7 cellular contexts compared by ENCODE assay signal in genomic region chr6:155224031-155224451, GRCh38. TPM values are rescaled to one million over a fixed set of nuclear protein-coding genes. Genes with fewer than 3 reads are reported as not detected.
DNase-seq lines count a peak whose midpoint lies in the region; ATAC-seq, FAIRE-seq and TF ChIP-seq lines count a peak whose summit lies in the region.

No MANE protein-coding gene starts in this region.

- H4K91ac ChIP-seq in H9 (ENCODE audit: insufficient read length, low read depth, low read length), result no peak overlapping the region

- H4K5ac ChIP-seq in H9 (ENCODE audit: insufficient read length, low read depth, low read length), result no peak overlapping the region

- H4K20me1 ChIP-seq in H9 (ENCODE audit: control insufficient read depth, insufficient read depth, insufficient read length), result no peaks in the 10 kb centered on the region

- no peak overlapping the region for H3K18ac ChIP-seq in H9 (ENCODE audit: insufficient read length, low read depth, low read length)

- H3K27me3 Mint-ChIP-seq in H9 (ENCODE audit: low read depth), result no peaks in the 10 kb centered on the region

- H3K4me2 ChIP-seq in H9 (ENCODE audit: insufficient read depth, insufficient read length, low read length), result no peak overlapping the region

- no peak overlapping the region for H3K9ac ChIP-seq in H9 (ENCODE audit: extremely low read depth, insufficient read length, low read length)

- no peak overlapping the region for H2BK15ac ChIP-seq in H9 (ENCODE audit: low read depth, low read length)

- H2AFZ ChIP-seq in H9 (ENCODE audit: low read length), result no peak overlapping the region

- H2BK120ac ChIP-seq in H9 (ENCODE audit: low read depth, low read length, poor library complexity, severe bottlenecking), result no peak overlapping the region

- no peak overlapping the region for H3K4me3 Mint-ChIP-seq in H9

- H3K23me2 ChIP-seq in H9 (ENCODE audit: insufficient read length, low read depth, low read length, poor library complexity, severe bottlenecking), result no peaks in the 10 kb centered on the region

- H4K8ac ChIP-seq in H9 (replicated peaks; ENCODE audit: insufficient read length, low read depth, low read length), result no peak overlapping the region

- H3K27ac ChIP-seq in brain microvascular endothelial cell (peak overlapping the region; percentile 47), H9 (ENCODE audit: insufficient read length, low read depth, low read length) (no peak overlapping the region)

- no peaks in the 10 kb centered on the region for H3K79me1 ChIP-seq in H9 (ENCODE audit: insufficient read depth, low read depth, low read length, poor library complexity, severe bottlenecking)

- no peak overlapping the region for H2BK5ac ChIP-seq in H9 (ENCODE audit: insufficient read length, low read length)

- peaks cover 22% of the 10 kb centered on the region in 2 experiments for H3K4me1 Mint-ChIP-seq in H9

- H3K36me3 ChIP-seq in brain microvascular endothelial cell (replicated peaks), result no peaks in the 10 kb centered on the region

- H3K23ac ChIP-seq in H9 (ENCODE audit: insufficient read length, low read depth, low read length), result no peak overlapping the region

- peak; percentile 82 for DNase-seq in RCC 7860 (ENCODE audit: low spot score)
- DNase-seq in brain microvascular endothelial cell, result peak; percentile 85
- peak; percentile 74 for DNase-seq in stimulated activated CD4-positive, alpha-beta T cell treated with anti-CD3 and anti-CD28 coated beads, Interleukin-1b, Interleukin-23, amount 100 ng/mL, for 48 hours
- no peak for DNase-seq in H9
- DNase-seq in UCSD-AML1 (lab: John Stamatoyannopoulos, UW; ENCODE audit: unreplicated experiment), result no peak

- H3K14ac ChIP-seq in H9 (ENCODE audit: insufficient read depth, low read length), result no peak overlapping the region

- H3K4me3 ChIP-seq in brain microvascular endothelial cell (ENCODE audit: low read depth, low read length), result no peak overlapping the region

- ATAC-seq in GM18870 (IDR thresholded peaks at IDR 0.05; ENCODE audit: unreplicated experiment) (peak; percentile 98), HG02840 (IDR thresholded peaks at IDR 0.05; ENCODE audit: low FRiP score, unreplicated experiment) (peak; percentile 95)

- H3K36me3 Mint-ChIP-seq in H9 (ENCODE audit: insufficient read depth in 1 of 3, low read depth in 3 of 3), result peaks cover 5 to 11% (median 7%) of the 10 kb centered on the region in 3 experiments; a peak in 6 of 7 replicates

- H3K27ac Mint-ChIP-seq in H9, result peak overlapping the region in 1 of 3 experiments; percentile 10; a peak in 1 of 7 replicates

- no peak overlapping the region for H3K56ac ChIP-seq in H9 (ENCODE audit: insufficient read length, low read depth, low read length)

- WGBS in H9 (ENCODE audit: extremely low coverage, insufficient read length, low lambda C conversion rate), result no CpG with 5 or more reads among the region's 4 CpGs

- H2BK12ac ChIP-seq in H9 (ENCODE audit: insufficient read length, low read depth, low read length), result no peak overlapping the region

- H3K79me2 ChIP-seq in H9 (ENCODE audit: insufficient read depth, low read length), result no peaks in the 10 kb centered on the region

- H2AK5ac ChIP-seq in H9 (ENCODE audit: insufficient read length, low read length), result no peak overlapping the region

- no peaks in the 10 kb centered on the region for H3K27me3 ChIP-seq in brain microvascular endothelial cell (replicated peaks)
- no peaks in the 10 kb centered on the region for H3K27me3 ChIP-seq in H9 (ENCODE audit: insufficient read depth, low read length)

- H3K4ac ChIP-seq in H9 (ENCODE audit: low read depth, low read length), result no peak overlapping the region

- H3K9me3 ChIP-seq in H9 (ENCODE audit: control insufficient read depth, low read depth, low read length), result no peaks in the 10 kb centered on the region

- in situ Hi-C loops in brain microvascular endothelial cell (cut with HindIII; ENCODE audit: low pct_ligation_motif_present, low sequenced_read_pairs), result no loop called here

- peaks cover 9% of the 10 kb centered on the region for H3K4me1 ChIP-seq in H9 (ENCODE audit: insufficient read depth, low read length)

- H3K9me3 Mint-ChIP-seq in H9, result no peaks in the 10 kb centered on the region

- no peak for TF ChIP-seq CTCF in brain microvascular endothelial cell (IDR thresholded peaks at IDR 0.05; ENCODE audit: low read depth, low read length, missing control alignments)
- no peak for TF ChIP-seq CTCF in H9 (conservative IDR thresholded peaks at IDR 0.05)

- peak; percentile 85 for FAIRE-seq in RCC 7860 (lab: Jason Lieb, UNC)

- H3T11ph ChIP-seq in H9 (ENCODE audit: low read length), result no peak overlapping the region

- no peak overlapping the region for H2BK20ac ChIP-seq in H9 (ENCODE audit: low read depth, low read length, poor library complexity, severe bottlenecking)

RNA-seq across cellular contexts. Expression of gene CLDN20, which starts 39.8 kb away (rescaled TPM):
- total RNA-seq in H9 (2021), result not detected in 2 replicates

Comparison
In these comparisons a context has a peak if more than half of its experiments do, and no peak if none do; other contexts are left out.
1. DNase-seq: peak in RCC 7860 (single experiment), brain microvascular endothelial cell (single experiment) and stimulated activated CD4-positive, alpha-beta T cell treated with anti-CD3 and anti-CD28 coated beads, Interleukin-1b, Interleukin-23, amount 100 ng/mL, for 48 hours (single experiment); none in H9 (single experiment) and UCSD-AML1 (single experiment).